Comparison of ENCODE assay signal across 1 cellular context in genomic region chr5:23820764-23821471, GRCh38.
TF ChIP-seq lines count a peak whose summit lies in the region.

No MANE protein-coding gene starts in this region.

TF ChIP-seq in SK-N-SH treated with all-trans-retinoic acid at 6 μM for 48 hours, 23 proteins besides CTCF, POLR2A, EP300 and RAD21 (continued from another document):
- no peak for TF ChIP-seq PATZ1 (CRISPR knock-in tag; IDR thresholded peaks at IDR 0.05; ENCODE audit: borderline replicate concordance)
- TF ChIP-seq POU6F1 (CRISPR knock-in tag; IDR thresholded peaks at IDR 0.05; ENCODE audit: borderline replicate concordance, low read depth), result no peak
- no peak for TF ChIP-seq GLIS3 (CRISPR knock-in tag; IDR thresholded peaks at IDR 0.05)
- TF ChIP-seq OSR1 (CRISPR knock-in tag; IDR thresholded peaks at IDR 0.05), result no peak
TF ChIP-seq in SK-N-SH treated with all-trans-retinoic acid at 6 μM for 48 hours: peak in this region for 0.
